In genomic region chr1:97630968-97631367, GRCh38 we compare ENCODE assay signal across 17 cellular contexts.
A peak's percentile ranks its signal among the peaks of the same experiment; 100 is the strongest.
DNase-seq lines count a peak whose midpoint lies in the region; ATAC-seq, FAIRE-seq and TF ChIP-seq lines count a peak whose summit lies in the region.
"Had no signal": no experiment of that assay in that cellular context is flagged by ENCODE, and none has a peak within 500 bp of the region (broad histone marks: within the 10 kb centered on the region; RNA-seq: fewer than 3 reads in every experiment).

No MANE protein-coding gene starts in this region.

- no peak overlapping the region for H2BK12ac ChIP-seq in trophoblast cell (ENCODE audit: low read length)

- peaks cover 7 to 11% of the 10 kb centered on the region in 2 donors for H3K4me1 Mint-ChIP-seq in natural killer cell treated with Interleukin-12 subunit alpha and Interleukin-12 subunit beta and Interleukin-15 and Interleukin-18, amount 100 ng/mL, for 72 hours (ENCODE audit: low read depth in 2 of 2)
- H3K4me1 Mint-ChIP-seq: activated naive CD4-positive, alpha-beta T cell treated with anti-CD3 and anti-CD28 coated beads, Interleukin-2, amount 10 ng/mL, durations not matched to agents 7 days and 5 days; IgD-negative memory B cell; stimulated activated effector memory CD8-positive, alpha-beta T cell treated with anti-CD3 and anti-CD28 coated beads, Interleukin-12 subunit alpha, Interleukin-12 subunit beta, amount 100 ng/mL, for 72 hours had no signal

- no peak overlapping the region for H4K8ac ChIP-seq in trophoblast cell (ENCODE audit: low read depth, low read length)

- H3K79me2 ChIP-seq in Loucy (ENCODE audit: insufficient read depth, low read length) (no peaks in the 10 kb centered on the region), trophoblast cell (ENCODE audit: control insufficient read depth, insufficient read depth, low read length, poor library complexity) (no peaks in the 10 kb centered on the region)

- ATAC-seq in natural killer cell treated with Interleukin-12 subunit alpha and Interleukin-12 subunit beta and Interleukin-15 and Interleukin-18, amount 100 ng/mL, for 72 hours: no peak
- ATAC-seq: stimulated activated effector memory CD8-positive, alpha-beta T cell treated with anti-CD3 and anti-CD28 coated beads, Interleukin-12 subunit alpha, Interleukin-12 subunit beta, amount 100 ng/mL, for 72 hours had no signal

- H3K4ac ChIP-seq in trophoblast cell (ENCODE audit: low read depth, low read length): no peak overlapping the region

- no peak for FAIRE-seq in RCC 7860 (lab: Jason Lieb, UNC)
- FAIRE-seq: colon had no signal

- no peaks in the 10 kb centered on the region for H3K79me1 ChIP-seq in trophoblast cell (ENCODE audit: low read length)

- H3K4me3 Mint-ChIP-seq in natural killer cell treated with Interleukin-12 subunit alpha and Interleukin-12 subunit beta and Interleukin-15 and Interleukin-18, amount 100 ng/mL, for 72 hours: no peak overlapping the region
- H3K4me3 Mint-ChIP-seq: activated naive CD4-positive, alpha-beta T cell treated with anti-CD3 and anti-CD28 coated beads, Interleukin-2, amount 10 ng/mL, durations not matched to agents 7 days and 5 days; IgD-negative memory B cell; stimulated activated effector memory CD8-positive, alpha-beta T cell treated with anti-CD3 and anti-CD28 coated beads, Interleukin-12 subunit alpha, Interleukin-12 subunit beta, amount 100 ng/mL, for 72 hours had no signal

- no peak overlapping the region for H2AFZ ChIP-seq in Loucy (ENCODE audit: low read length)
- no peak overlapping the region for H2AFZ ChIP-seq in trophoblast cell (ENCODE audit: insufficient read depth, low read length, poor library complexity)

- peaks cover 21% of the 10 kb centered on the region for H3K4me1 ChIP-seq in BE2C
- H3K4me1 ChIP-seq in Loucy (ENCODE audit: insufficient read depth, low read length, poor library complexity, severe bottlenecking): peaks cover 47% of the 10 kb centered on the region
- H3K4me1 ChIP-seq in left ventricle myocardium inferior: peaks cover 23% of the 10 kb centered on the region
- H3K4me1 ChIP-seq in trophoblast cell (ENCODE audit: control insufficient read depth in 1 of 2, insufficient read depth in 2 of 2, low read length in 2 of 2): no peaks in the 10 kb centered on the region

- H4K91ac ChIP-seq in trophoblast cell (ENCODE audit: low read depth, low read length): no peak overlapping the region

- H3K9me3 ChIP-seq in BE2C (no peaks in the 10 kb centered on the region), Loucy (ENCODE audit: insufficient read depth, low read depth, low read length) (no peaks in the 10 kb centered on the region), left ventricle myocardium inferior (replicated peaks) (no peaks in the 10 kb centered on the region), trophoblast cell (ENCODE audit: insufficient read depth, low read depth, low read length) (no peaks in the 10 kb centered on the region)

- H3K18ac ChIP-seq in trophoblast cell (ENCODE audit: low read length): no peak overlapping the region

- no peak overlapping the region for H2BK120ac ChIP-seq in trophoblast cell (ENCODE audit: insufficient read depth, low read length, poor library complexity)

- no peaks in the 10 kb centered on the region for H3K36me3 Mint-ChIP-seq in natural killer cell treated with Interleukin-12 subunit alpha and Interleukin-12 subunit beta and Interleukin-15 and Interleukin-18, amount 100 ng/mL, for 72 hours
- H3K36me3 Mint-ChIP-seq: stimulated activated effector memory CD8-positive, alpha-beta T cell treated with anti-CD3 and anti-CD28 coated beads, Interleukin-12 subunit alpha, Interleukin-12 subunit beta, amount 100 ng/mL, for 72 hours had no signal

- H4K20me1 ChIP-seq in Loucy (ENCODE audit: insufficient read depth, low read length, poor library complexity, severe bottlenecking): no peaks in the 10 kb centered on the region

- peak overlapping the region; percentile 1; the same call in 1 of the 2 replicates for H3K4me3 ChIP-seq in BE2C (ENCODE audit: low read depth, low read length)
- H3K4me3 ChIP-seq in Loucy (ENCODE audit: low read length, poor library complexity, severe bottlenecking): peak overlapping the region; percentile 28
- no peak overlapping the region for H3K4me3 ChIP-seq in left ventricle myocardium inferior
- H3K4me3 ChIP-seq in trophoblast cell (ENCODE audit: low read depth, low read length): no peak overlapping the region

- peak overlapping the region; percentile 57 for H3K9ac ChIP-seq in Loucy (ENCODE audit: low read depth, low read length, poor library complexity, severe bottlenecking)
- H3K9ac ChIP-seq in trophoblast cell (ENCODE audit: low read length): no peak overlapping the region

- no peaks in the 10 kb centered on the region for H3K9me3 Mint-ChIP-seq in natural killer cell treated with Interleukin-12 subunit alpha and Interleukin-12 subunit beta and Interleukin-15 and Interleukin-18, amount 100 ng/mL, for 72 hours
- H3K9me3 Mint-ChIP-seq: activated naive CD4-positive, alpha-beta T cell treated with anti-CD3 and anti-CD28 coated beads, Interleukin-2, amount 10 ng/mL, durations not matched to agents 7 days and 5 days; IgD-negative memory B cell; stimulated activated effector memory CD8-positive, alpha-beta T cell treated with anti-CD3 and anti-CD28 coated beads, Interleukin-12 subunit alpha, Interleukin-12 subunit beta, amount 100 ng/mL, for 72 hours had no signal

- H3K27me3 Mint-ChIP-seq in natural killer cell treated with Interleukin-12 subunit alpha and Interleukin-12 subunit beta and Interleukin-15 and Interleukin-18, amount 100 ng/mL, for 72 hours: no peaks in the 10 kb centered on the region
- H3K27me3 Mint-ChIP-seq: activated naive CD4-positive, alpha-beta T cell treated with anti-CD3 and anti-CD28 coated beads, Interleukin-2, amount 10 ng/mL, durations not matched to agents 7 days and 5 days; IgD-negative memory B cell had no signal

- peak; percentile 88 for DNase-seq in BE2C
- DNase-seq in NCI-H69 (lab: John Stamatoyannopoulos, UW): peak; percentile 89
- peak; percentile 11 for DNase-seq in left ventricle myocardium inferior
- DNase-seq in RCC 7860 (ENCODE audit: low spot score): no peak
- no peak for DNase-seq in HCEC 1CT
- DNase-seq in trophoblast cell: no peak
- DNase-seq in natural killer cell treated with Interleukin-12 subunit alpha and Interleukin-12 subunit beta and Interleukin-15 and Interleukin-18, amount 100 ng/mL, for 72 hours (ENCODE audit: low spot score): no peak
- DNase-seq: activated CD4-positive, alpha-beta T cell treated with anti-CD3 and anti-CD28 coated beads, Interleukin-2, amount 50 U/mL, for 1 hour; activated naive CD4-positive, alpha-beta T cell treated with anti-CD3 and anti-CD28 coated beads, Interleukin-2, amount 10 ng/mL, durations not matched to agents 7 days and 5 days; AML-193; GOT3; NCI-H526; occipital lobe had no signal

- H3K27ac ChIP-seq in left ventricle myocardium inferior (replicated peaks) (peak overlapping the region; percentile 4), trophoblast cell (ENCODE audit: low read depth, low read length) (no peak overlapping the region)

- no peak overlapping the region for H3K23ac ChIP-seq in trophoblast cell (ENCODE audit: low read length)

- H3K27ac Mint-ChIP-seq in natural killer cell treated with Interleukin-12 subunit alpha and Interleukin-12 subunit beta and Interleukin-15 and Interleukin-18, amount 100 ng/mL, for 72 hours: no peak overlapping the region
- H3K27ac Mint-ChIP-seq: activated naive CD4-positive, alpha-beta T cell treated with anti-CD3 and anti-CD28 coated beads, Interleukin-2, amount 10 ng/mL, durations not matched to agents 7 days and 5 days; IgD-negative memory B cell; stimulated activated effector memory CD8-positive, alpha-beta T cell treated with anti-CD3 and anti-CD28 coated beads, Interleukin-12 subunit alpha, Interleukin-12 subunit beta, amount 100 ng/mL, for 72 hours had no signal

- WGBS in trophoblast cell (ENCODE audit: extremely low coverage, insufficient coverage, insufficient read length): no CpG with 5 or more reads among the region's 3 CpGs

- H3K9me2 ChIP-seq in Loucy (replicated peaks; ENCODE audit: low read depth, low read length): no peaks in the 10 kb centered on the region

- H3K27me3 ChIP-seq in BE2C (no peaks in the 10 kb centered on the region), Loucy (ENCODE audit: insufficient read depth, low read length, poor library complexity, severe bottlenecking) (no peaks in the 10 kb centered on the region), left ventricle myocardium inferior (ENCODE audit: low read depth) (no peaks in the 10 kb centered on the region), trophoblast cell (ENCODE audit: insufficient read depth, low read length) (no peaks in the 10 kb centered on the region)

- H3K4me2 ChIP-seq in Loucy (ENCODE audit: low read depth, low read length, poor library complexity, severe bottlenecking): peak overlapping the region; percentile 56
- no peak overlapping the region for H3K4me2 ChIP-seq in trophoblast cell (ENCODE audit: low read length)

- H3F3A ChIP-seq in Loucy (ENCODE audit: low read depth): no peaks in the 10 kb centered on the region

- no peak overlapping the region for H2AK5ac ChIP-seq in trophoblast cell (ENCODE audit: low read length)

- TF ChIP-seq CTCF in BE2C (IDR thresholded peaks at IDR 0.05; ENCODE audit: low read depth, low read length): no peak
- no peak for TF ChIP-seq CTCF in Loucy (conservative IDR thresholded peaks at IDR 0.05; ENCODE audit: low read length)
- no peak for TF ChIP-seq CTCF in left ventricle myocardium inferior (IDR thresholded peaks at IDR 0.05; ENCODE audit: borderline replicate concordance)

- H4K12ac ChIP-seq in trophoblast cell (ENCODE audit: low read depth, low read length): no peak overlapping the region

- H3K14ac ChIP-seq in trophoblast cell (ENCODE audit: low read length): no peak overlapping the region

- intact Hi-C loops in left ventricle myocardium inferior (cut with micrococcal nuclease): no loop called here

- H3K36me3 ChIP-seq in BE2C: no peaks in the 10 kb centered on the region
- no peaks in the 10 kb centered on the region for H3K36me3 ChIP-seq in Loucy (ENCODE audit: insufficient read depth, low read length)
- H3K36me3 ChIP-seq in left ventricle myocardium inferior: no peaks in the 10 kb centered on the region
- H3K36me3 ChIP-seq in trophoblast cell (ENCODE audit: control insufficient read depth in 1 of 2, insufficient read depth in 2 of 2, low read length in 2 of 2): no peaks in the 10 kb centered on the region

- no peak overlapping the region for H2BK5ac ChIP-seq in trophoblast cell (ENCODE audit: low read depth, low read length, poor library complexity)

Comparison
In these comparisons a context has a peak if more than half of its experiments do, and no peak if none do; other contexts are left out.
1. DNase-seq: peak in BE2C (single experiment), NCI-H69 (single experiment) and left ventricle myocardium inferior (single experiment); none in RCC 7860 (single experiment), HCEC 1CT (single experiment), trophoblast cell (0 of 2) and natural killer cell treated with Interleukin-12 subunit alpha and Interleukin-12 subunit beta and Interleukin-15 and Interleukin-18, amount 100 ng/mL, for 72 hours (single experiment).
2. H3K4me3 ChIP-seq: peak in BE2C (single experiment) and Loucy (single experiment); none in left ventricle myocardium inferior (single experiment) and trophoblast cell (single experiment).